Comparison of ENCODE assay signal across 2 cellular contexts in genomic region chr10:70564901-70565351, GRCh38.
TF ChIP-seq lines count a peak whose summit lies in the region.

No MANE protein-coding gene starts in this region.

TF ChIP-seq in SK-N-SH, 30 proteins besides CTCF, POLR2A, EP300 and RAD21 (continued from another document):
- TF ChIP-seq REST (IDR thresholded peaks at IDR 0.05; ENCODE audit: low read depth, low read length) = no peak
- TF ChIP-seq CHD2 (IDR thresholded peaks at IDR 0.05; ENCODE audit: low read length, partially characterized antibody) = no peak
- no peak for TF ChIP-seq SMC3 (IDR thresholded peaks at IDR 0.05; ENCODE audit: low read depth, low read length)
- no peak for TF ChIP-seq RCOR1 (IDR thresholded peaks at IDR 0.05; ENCODE audit: low read length)
- TF ChIP-seq, protein P1, sequence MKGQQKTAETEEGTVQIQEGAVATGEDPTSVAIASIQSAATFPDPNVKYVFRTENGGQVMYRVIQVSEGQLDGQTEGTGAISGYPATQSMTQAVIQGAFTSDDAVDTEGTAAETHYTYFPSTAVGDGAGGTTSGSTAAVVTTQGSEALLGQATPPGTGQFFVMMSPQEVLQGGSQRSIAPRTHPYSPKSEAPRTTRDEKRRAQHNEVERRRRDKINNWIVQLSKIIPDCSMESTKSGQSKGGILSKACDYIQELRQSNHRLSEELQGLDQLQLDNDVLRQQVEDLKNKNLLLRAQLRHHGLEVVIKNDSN (IDR thresholded peaks at IDR 0.05; ENCODE audit: borderline replicate concordance, low read depth) = no peak
TF ChIP-seq in SK-N-SH: peak in this region for 0.

TF ChIP-seq in SK-N-SH treated with all-trans-retinoic acid at 6 μM for 48 hours, 23 proteins besides CTCF, POLR2A, EP300 and RAD21 (continued from another document):
- TF ChIP-seq RARB (CRISPR knock-in tag; IDR thresholded peaks at IDR 0.05) = no peak
- no peak for TF ChIP-seq POU6F1 (CRISPR knock-in tag; IDR thresholded peaks at IDR 0.05; ENCODE audit: borderline replicate concordance, low read depth)
- no peak for TF ChIP-seq ISL1 (CRISPR knock-in tag; IDR thresholded peaks at IDR 0.05)
- TF ChIP-seq, protein P2, sequence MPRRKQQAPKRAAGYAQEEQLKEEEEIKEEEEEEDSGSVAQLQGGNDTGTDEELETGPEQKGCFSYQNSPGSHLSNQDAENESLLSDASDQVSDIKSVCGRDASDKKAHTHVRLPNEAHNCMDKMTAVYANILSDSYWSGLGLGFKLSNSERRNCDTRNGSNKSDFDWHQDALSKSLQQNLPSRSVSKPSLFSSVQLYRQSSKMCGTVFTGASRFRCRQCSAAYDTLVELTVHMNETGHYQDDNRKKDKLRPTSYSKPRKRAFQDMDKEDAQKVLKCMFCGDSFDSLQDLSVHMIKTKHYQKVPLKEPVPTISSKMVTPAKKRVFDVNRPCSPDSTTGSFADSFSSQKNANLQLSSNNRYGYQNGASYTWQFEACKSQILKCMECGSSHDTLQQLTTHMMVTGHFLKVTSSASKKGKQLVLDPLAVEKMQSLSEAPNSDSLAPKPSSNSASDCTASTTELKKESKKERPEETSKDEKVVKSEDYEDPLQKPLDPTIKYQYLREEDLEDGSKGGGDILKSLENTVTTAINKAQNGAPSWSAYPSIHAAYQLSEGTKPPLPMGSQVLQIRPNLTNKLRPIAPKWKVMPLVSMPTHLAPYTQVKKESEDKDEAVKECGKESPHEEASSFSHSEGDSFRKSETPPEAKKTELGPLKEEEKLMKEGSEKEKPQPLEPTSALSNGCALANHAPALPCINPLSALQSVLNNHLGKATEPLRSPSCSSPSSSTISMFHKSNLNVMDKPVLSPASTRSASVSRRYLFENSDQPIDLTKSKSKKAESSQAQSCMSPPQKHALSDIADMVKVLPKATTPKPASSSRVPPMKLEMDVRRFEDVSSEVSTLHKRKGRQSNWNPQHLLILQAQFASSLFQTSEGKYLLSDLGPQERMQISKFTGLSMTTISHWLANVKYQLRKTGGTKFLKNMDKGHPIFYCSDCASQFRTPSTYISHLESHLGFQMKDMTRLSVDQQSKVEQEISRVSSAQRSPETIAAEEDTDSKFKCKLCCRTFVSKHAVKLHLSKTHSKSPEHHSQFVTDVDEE (CRISPR knock-in tag; IDR thresholded peaks at IDR 0.05) = no peak
- TF ChIP-seq ZC3H10 (CRISPR knock-in tag; IDR thresholded peaks at IDR 0.05) = no peak
- TF ChIP-seq TOX (CRISPR knock-in tag; IDR thresholded peaks at IDR 0.05; ENCODE audit: borderline replicate concordance) = no peak
- no peak for TF ChIP-seq ZFP3 (CRISPR knock-in tag; IDR thresholded peaks at IDR 0.05)
- no peak for TF ChIP-seq BACH2 (CRISPR knock-in tag; IDR thresholded peaks at IDR 0.05; ENCODE audit: borderline replicate concordance)
- no peak for TF ChIP-seq ESRRG (CRISPR knock-in tag; IDR thresholded peaks at IDR 0.05)
- TF ChIP-seq SNAI2 (CRISPR knock-in tag; IDR thresholded peaks at IDR 0.05) = no peak
- no peak for TF ChIP-seq TCF4 (CRISPR knock-in tag; IDR thresholded peaks at IDR 0.05; ENCODE audit: borderline replicate concordance)
